11 cellular contexts compared by ENCODE assay signal in the genomic region with DNA sequence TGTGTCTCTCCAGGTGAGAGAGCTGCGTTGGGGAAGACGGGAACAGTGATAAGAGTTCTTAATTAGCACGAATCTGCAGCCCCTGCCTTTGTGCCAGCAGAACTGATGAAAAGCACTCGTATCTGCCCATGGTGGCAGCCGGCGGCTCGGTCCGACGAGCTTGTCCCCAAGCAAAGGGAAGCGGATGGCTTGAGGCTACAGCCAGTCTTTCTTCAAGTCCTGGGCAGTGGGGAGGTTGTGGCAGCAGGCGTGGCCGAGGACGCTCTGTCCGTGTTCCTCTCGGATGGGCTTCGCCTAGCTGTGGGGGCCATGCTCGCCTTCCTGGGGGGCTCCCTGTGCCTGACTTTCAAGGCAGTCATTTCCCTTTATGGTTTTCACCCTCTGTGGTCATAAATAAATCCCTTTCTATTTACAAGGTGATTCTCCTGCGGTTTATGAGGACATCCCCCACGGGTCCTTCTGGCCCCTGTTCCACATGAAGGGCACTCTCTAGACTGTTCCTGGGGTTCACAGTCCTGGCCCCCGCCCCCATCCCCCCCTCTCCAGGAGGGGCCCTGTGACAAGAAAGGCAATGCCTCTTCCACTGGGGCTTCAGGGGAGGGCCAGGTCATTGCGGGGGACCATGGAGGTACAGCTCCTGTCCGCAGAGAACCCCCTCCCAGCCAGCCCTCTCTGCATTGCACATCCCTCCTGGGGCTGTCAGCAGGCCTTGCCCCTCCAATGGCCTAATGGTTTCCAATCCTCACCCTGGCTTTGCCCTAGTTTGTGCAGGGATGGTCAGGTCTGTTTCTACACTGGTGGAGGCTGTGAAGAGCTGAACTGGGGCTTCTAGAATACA.
"Had no signal": no experiment of that assay in that cellular context is flagged by ENCODE, and none has a peak within 500 bp of the region (broad histone marks: within the 10 kb centered on the region; RNA-seq: fewer than 3 reads in every experiment).

No MANE protein-coding gene starts in this region.

- H3K4me3 ChIP-seq: GM23248, K562 had no signal

- H2AFZ ChIP-seq: GM23248 had no signal

- H3K27ac ChIP-seq: GM23248 had no signal

- DNase-seq: GM23248, GOT3, H9, HCEC 1CT, HFFc6, IMR-90, Kasumi-1, KG1 had no signal

- FAIRE-seq: H54, HTR-8/SVneo, K562 had no signal

- H3K9ac ChIP-seq: GM23248 had no signal

- ATAC-seq: K562 had no signal

- H3K4me3 Mint-ChIP-seq: H9, HFFc6 had no signal

- H3K27ac Mint-ChIP-seq: H9, HFFc6 had no signal
